ENCODE assay signal across 26 cellular contexts in genomic region chr4:165385124-165385523, GRCh38. TPM values are rescaled to one million over a fixed set of nuclear protein-coding genes. Genes with fewer than 3 reads are reported as not detected.
DNase-seq lines count a peak whose midpoint lies in the region; FAIRE-seq and TF ChIP-seq lines count a peak whose summit lies in the region.
"Had no signal": no experiment of that assay in that cellular context is flagged by ENCODE, and none has a peak within 500 bp of the region (broad histone marks: within the 10 kb centered on the region; RNA-seq: fewer than 3 reads in every experiment).

No MANE protein-coding gene starts in this region.

- H3K4me1 ChIP-seq in uterus = peaks cover 0 to 3% of the 10 kb centered on the region in 2 donors
- H3K4me1 ChIP-seq: upper lobe of right lung had no signal

- FAIRE-seq in GM12892 (lab: Jason Lieb, UNC) = no peak
- FAIRE-seq: GM18507, keratinocyte, TTC549 had no signal

- H3K9me3 Mint-ChIP-seq in osteocyte (ENCODE audit: unreplicated experiment) = no peaks in the 10 kb centered on the region
- H3K9me3 Mint-ChIP-seq: activated T-cell treated with anti-CD3 and anti-CD28 coated beads, Interleukin-2, amount 50 U/mL, for 72 hours; dendritic cell treated with granulocyte-macrophage colony-stimulating factor and Interleukin-4, amounts not matched to agents 40 ng/mL and 50 ng/mL, for 4 days; naive thymus-derived CD4-positive, alpha-beta T cell; stimulated activated effector memory CD8-positive, alpha-beta T cell treated with anti-CD3 and anti-CD28 coated beads, Interleukin-12 subunit alpha, Interleukin-12 subunit beta, amount 100 ng/mL, for 72 hours; T-helper 1 cell treated with Interleukin-12 subunit alpha and Interleukin-12 subunit beta and Interleukin-4 antibody, amounts not matched to agents 30 μg/mL and 1 μg/mL, for 36 hours had no signal

- intact Hi-C loops in uterus (cut with DNase I; ENCODE audit: low total_unique reads) = no loop called here

- no peak overlapping the region for H3K4me3 Mint-ChIP-seq in osteocyte (ENCODE audit: unreplicated experiment)
- H3K4me3 Mint-ChIP-seq: activated T-cell treated with anti-CD3 and anti-CD28 coated beads, Interleukin-2, amount 50 U/mL, for 72 hours; dendritic cell treated with granulocyte-macrophage colony-stimulating factor and Interleukin-4, amounts not matched to agents 40 ng/mL and 50 ng/mL, for 4 days; naive thymus-derived CD4-positive, alpha-beta T cell; stimulated activated effector memory CD8-positive, alpha-beta T cell treated with anti-CD3 and anti-CD28 coated beads, Interleukin-12 subunit alpha, Interleukin-12 subunit beta, amount 100 ng/mL, for 72 hours; T-helper 1 cell treated with Interleukin-12 subunit alpha and Interleukin-12 subunit beta and Interleukin-4 antibody, amounts not matched to agents 30 μg/mL and 1 μg/mL, for 36 hours had no signal

- TF ChIP-seq POLR2A in GM12892 (IDR thresholded peaks at IDR 0.05; ENCODE audit: low read depth, low read length) (no peak), uterus (IDR thresholded peaks at IDR 0.05) (no peak)

- H3K4me3 ChIP-seq in coronary artery = no peak overlapping the region
- no peak overlapping the region for H3K4me3 ChIP-seq in H7 (ENCODE audit: insufficient read depth, low read depth, low read length)
- no peak overlapping the region for H3K4me3 ChIP-seq in uterus
- H3K4me3 ChIP-seq: GM23248, heart left ventricle, upper lobe of right lung had no signal

- TF ChIP-seq CTCF in coronary artery (IDR thresholded peaks at IDR 0.05) (no peak), osteocyte (IDR thresholded peaks at IDR 0.05) (no peak), uterus (IDR thresholded peaks at IDR 0.05) (no peak)

- peak overlapping the region; percentile 70 to 75 for H3K27ac ChIP-seq in coronary artery
- H3K27ac ChIP-seq in uterus = no peak overlapping the region
- H3K27ac ChIP-seq: 22Rv1, C4-2B, GM23248, heart left ventricle, upper lobe of right lung had no signal

- peak; percentile 55 for DNase-seq in DMS 273 (lab: John Stamatoyannopoulos, UW; ENCODE audit: unreplicated experiment)
- DNase-seq in DMS 273 treated with DMSO at 0.1 percent for 48 hours (lab: John Stamatoyannopoulos, UW) = no peak
- DNase-seq in NCI-H2171 (lab: John Stamatoyannopoulos, UW) = peak; percentile 7
- no peak for DNase-seq in coronary artery (ENCODE audit: low spot score)
- no peak for DNase-seq in osteocyte (ENCODE audit: extremely low spot score, unreplicated experiment)
- no peak for DNase-seq in H7
- no peak for DNase-seq in GM12892 (ENCODE audit: insufficient read length)
- no peak for DNase-seq in uterus
- DNase-seq: activated CD4-positive, alpha-beta T cell treated with anti-CD3 and anti-CD28 coated beads, Interleukin-2, amount 50 U/mL, for 4 hours; activated T-cell treated with anti-CD3 and anti-CD28 coated beads, Interleukin-2, amount 50 U/mL, for 72 hours; Calu3; heart left ventricle; left ventricle myocardium superior; naive thymus-derived CD4-positive, alpha-beta T cell; NK-92 treated with Interleukin-12 subunit alpha and Interleukin-12 subunit beta, amount 100 ng/mL, for 24 hours; stimulated activated CD4-positive, alpha-beta T cell treated with anti-CD3 and anti-CD28 coated beads, Interleukin-4, amount 100 ng/mL, for 4 hours; upper lobe of right lung had no signal

- H3K27me3 Mint-ChIP-seq in osteocyte (ENCODE audit: unreplicated experiment) = no peaks in the 10 kb centered on the region

- H3K4me1 Mint-ChIP-seq in osteocyte (ENCODE audit: unreplicated experiment) = peaks cover 61% of the 10 kb centered on the region
- H3K4me1 Mint-ChIP-seq: naive thymus-derived CD4-positive, alpha-beta T cell; stimulated activated effector memory CD8-positive, alpha-beta T cell treated with anti-CD3 and anti-CD28 coated beads, Interleukin-12 subunit alpha, Interleukin-12 subunit beta, amount 100 ng/mL, for 72 hours had no signal

- H3K36me3 Mint-ChIP-seq in osteocyte (ENCODE audit: unreplicated experiment) = no peaks in the 10 kb centered on the region
- H3K36me3 Mint-ChIP-seq: stimulated activated effector memory CD8-positive, alpha-beta T cell treated with anti-CD3 and anti-CD28 coated beads, Interleukin-12 subunit alpha, Interleukin-12 subunit beta, amount 100 ng/mL, for 72 hours had no signal

- H3K27me3 ChIP-seq in H7 (ENCODE audit: control insufficient read depth, insufficient read depth, low read length) = peaks cover under 1% of the 10 kb centered on the region; the same call in 1 of the 2 replicates
- no peaks in the 10 kb centered on the region for H3K27me3 ChIP-seq in uterus

- no peaks in the 10 kb centered on the region for H3K9me3 ChIP-seq in uterus
- H3K9me3 ChIP-seq: heart left ventricle, upper lobe of right lung had no signal

- H3K27ac Mint-ChIP-seq in osteocyte (ENCODE audit: unreplicated experiment) = peak overlapping the region; percentile 23
- H3K27ac Mint-ChIP-seq: activated T-cell treated with anti-CD3 and anti-CD28 coated beads, Interleukin-2, amount 50 U/mL, for 72 hours; dendritic cell treated with granulocyte-macrophage colony-stimulating factor and Interleukin-4, amounts not matched to agents 40 ng/mL and 50 ng/mL, for 4 days; naive thymus-derived CD4-positive, alpha-beta T cell; stimulated activated effector memory CD8-positive, alpha-beta T cell treated with anti-CD3 and anti-CD28 coated beads, Interleukin-12 subunit alpha, Interleukin-12 subunit beta, amount 100 ng/mL, for 72 hours; T-helper 1 cell treated with Interleukin-12 subunit alpha and Interleukin-12 subunit beta and Interleukin-4 antibody, amounts not matched to agents 30 μg/mL and 1 μg/mL, for 36 hours had no signal

- H3K36me3 ChIP-seq in H7 (replicated peaks; ENCODE audit: control insufficient read depth, insufficient read depth, low read length) = no peaks in the 10 kb centered on the region
- H3K36me3 ChIP-seq in uterus = no peaks in the 10 kb centered on the region
- H3K36me3 ChIP-seq: heart left ventricle, upper lobe of right lung had no signal

RNA-seq across cellular contexts. Expression of gene CPE, which starts 6.3 kb away (rescaled TPM):
- total RNA-seq in osteocyte (190 and 195 TPM in 2 replicates), uterus (100 to 1,000 TPM in 3 of 4 donors, 10 to 100 TPM in 1; 85.0 to 395 (median 129) TPM)
- total RNA-seq in H7 (2014; rRNA removed; shearing (Covaris generic)) = 23.2 and 32.6 TPM in 2 replicates
- polyA plus RNA-seq in GM12892 (2012; ENCODE audit: missing spikeins) = not detected
- total RNA-seq: activated T-cell treated with anti-CD3 and anti-CD28 coated beads, Interleukin-2, amount 50 U/mL, for 72 hours; naive thymus-derived CD4-positive, alpha-beta T cell had no signal

RNA-seq across cellular contexts. Expression of gene MSMO1, which starts 57.7 kb away (rescaled TPM):
- total RNA-seq in osteocyte = 34.9 and 36.9 TPM in 2 replicates
- 217 and 280 TPM in 2 replicates for total RNA-seq in H7 (2014; rRNA removed; shearing (Covaris generic))
- 55.8 TPM for polyA plus RNA-seq in GM12892 (2012; ENCODE audit: missing spikeins)
- total RNA-seq in uterus = 10 to 100 TPM in 3 of 4 donors, 1 to 10 TPM in 1; 8.7 to 87.8 (median 18.9) TPM

Comparison
In these comparisons a context has a peak if more than half of its experiments do, and no peak if none do; other contexts are left out.
1. DNase-seq: peak in DMS 273 (single experiment) and NCI-H2171 (single experiment); none in DMS 273 treated with DMSO at 0.1 percent for 48 hours (single experiment), coronary artery (single experiment), osteocyte (single experiment), H7 (single experiment), GM12892 (single experiment) and uterus (0 of 2).
2. H3K27ac ChIP-seq: peak in coronary artery (2 of 2); none in uterus (0 of 2).